1 cellular context compared by ENCODE assay signal in genomic region chr14:105301103-105301914, GRCh38.
TF ChIP-seq lines count a peak whose summit lies in the region.

No MANE protein-coding gene starts in this region.

TF ChIP-seq in HepG2, 621 proteins besides CTCF, POLR2A, EP300 and RAD21 (continued from another document and continues in another):
- TF ChIP-seq GATA4 (IDR thresholded peaks at IDR 0.05; ENCODE audit: borderline replicate concordance, low read depth) (no peak; the same call in 1 of the 2 replicates), ZFP82 (CRISPR knock-in tag; IDR thresholded peaks at IDR 0.05; ENCODE audit: borderline replicate concordance) (no peak), RNF219 (CRISPR knock-in tag; IDR thresholded peaks at IDR 0.05) (no peak), ZBTB33 (CRISPR knock-in tag; IDR thresholded peaks at IDR 0.05) (peak; percentile 62; the same call in 1 of the 2 replicates), JARID2 (CRISPR knock-in tag; IDR thresholded peaks at IDR 0.05; ENCODE audit: insufficient replicate concordance) (no peak), SNRNP70 (IDR thresholded peaks at IDR 0.05; ENCODE audit: low read depth, low read length) (no peak), KMT2A (CRISPR knock-in tag; IDR thresholded peaks at IDR 0.05) (no peak), ZNF678 (CRISPR knock-in tag; IDR thresholded peaks at IDR 0.05) (no peak), THAP8 (CRISPR knock-in tag; IDR thresholded peaks at IDR 0.05; ENCODE audit: borderline replicate concordance) (no peak), HMG20A (CRISPR knock-in tag; IDR thresholded peaks at IDR 0.05; ENCODE audit: borderline replicate concordance) (no peak), SMAD1 (CRISPR knock-in tag; IDR thresholded peaks at IDR 0.05; ENCODE audit: borderline replicate concordance, low read depth) (no peak), HHEX (CRISPR knock-in tag; IDR thresholded peaks at IDR 0.05) (no peak), KLF12 (CRISPR knock-in tag; IDR thresholded peaks at IDR 0.05; ENCODE audit: borderline replicate concordance) (no peak), MXD4 (CRISPR knock-in tag; IDR thresholded peaks at IDR 0.05) (no peak; the same call in 1 of the 2 replicates), ATF6 (CRISPR knock-in tag; conservative IDR thresholded peaks at IDR 0.05) (no peak), ZNF775 (CRISPR knock-in tag; IDR thresholded peaks at IDR 0.05; ENCODE audit: borderline replicate concordance) (no peak), ZNF75D (CRISPR knock-in tag; IDR thresholded peaks at IDR 0.05; ENCODE audit: borderline replicate concordance) (no peak), ATF3 (CRISPR knock-in tag; IDR thresholded peaks at IDR 0.05) (no peak), ZNF431 (CRISPR knock-in tag; IDR thresholded peaks at IDR 0.05; ENCODE audit: borderline replicate concordance, low read depth) (no peak), ZNF747 (CRISPR knock-in tag; IDR thresholded peaks at IDR 0.05; ENCODE audit: borderline replicate concordance) (peak; percentile 40; the same call in 1 of the 2 replicates), RFX5 (IDR thresholded peaks at IDR 0.05; ENCODE audit: low read depth, low read length) (no peak), MXD1 (CRISPR knock-in tag; IDR thresholded peaks at IDR 0.05) (no peak), RFXAP (CRISPR knock-in tag; IDR thresholded peaks at IDR 0.05; ENCODE audit: borderline replicate concordance) (peak; percentile 36; the same call in 1 of the 2 replicates), ZNF136 (CRISPR knock-in tag; IDR thresholded peaks at IDR 0.05; ENCODE audit: low read depth) (no peak), ZNF816 (CRISPR knock-in tag; IDR thresholded peaks at IDR 0.05; ENCODE audit: borderline replicate concordance) (no peak), ZNF274 (CRISPR knock-in tag; IDR thresholded peaks at IDR 0.05) (0 out of 2 replicates have a peak, but pooled peaks have one; percentile 5), FOXC1 (CRISPR knock-in tag; IDR thresholded peaks at IDR 0.05; ENCODE audit: borderline replicate concordance) (no peak), PRDM15 (CRISPR knock-in tag; IDR thresholded peaks at IDR 0.05) (no peak), ZKSCAN1 (IDR thresholded peaks at IDR 0.05; ENCODE audit: low read length) (no peak), TCF7 (IDR thresholded peaks at IDR 0.05; ENCODE audit: low read depth) (no peak), WIZ (CRISPR knock-in tag; IDR thresholded peaks at IDR 0.05) (no peak), SAFB2 (CRISPR knock-in tag; IDR thresholded peaks at IDR 0.05; ENCODE audit: borderline replicate concordance, low read depth) (no peak), YEATS4 (CRISPR knock-in tag; IDR thresholded peaks at IDR 0.05; ENCODE audit: borderline replicate concordance) (0 out of 2 replicates have a peak, but pooled peaks have one; percentile 19), ETV6 (CRISPR knock-in tag; conservative IDR thresholded peaks at IDR 0.05) (no peak), ATF4 (CRISPR knock-in tag; IDR thresholded peaks at IDR 0.05) (no peak), ZNF710 (CRISPR knock-in tag; IDR thresholded peaks at IDR 0.05; ENCODE audit: borderline replicate concordance) (0 out of 2 replicates have a peak, but pooled peaks have one; percentile 26), IRF2 (CRISPR knock-in tag; IDR thresholded peaks at IDR 0.05) (no peak), MIER2 (CRISPR knock-in tag; IDR thresholded peaks at IDR 0.05) (no peak), ZNF317 (CRISPR knock-in tag; IDR thresholded peaks at IDR 0.05) (no peak), EED (CRISPR knock-in tag; IDR thresholded peaks at IDR 0.05) (peak; percentile 56; the same call in 1 of the 2 replicates), ZNF230 (CRISPR knock-in tag; IDR thresholded peaks at IDR 0.05) (no peak), DZIP1 (CRISPR knock-in tag; IDR thresholded peaks at IDR 0.05) (no peak), HNRNPH1 (optimal IDR thresholded peaks at IDR 0.05; ENCODE audit: low read depth, low read length) (no peak), MBD4 (IDR thresholded peaks at IDR 0.05; ENCODE audit: borderline replicate concordance, low read length) (no peak), MAFG (CRISPR knock-in tag; IDR thresholded peaks at IDR 0.05) (no peak), KAT7 (CRISPR knock-in tag; IDR thresholded peaks at IDR 0.05; ENCODE audit: borderline replicate concordance) (no peak; the same call in 1 of the 2 replicates), U2AF2 (IDR thresholded peaks at IDR 0.05; ENCODE audit: low read depth, low read length) (no peak), FOSL2 (CRISPR knock-in tag; IDR thresholded peaks at IDR 0.05) (no peak; the same call in 1 of the 2 replicates), MIER3 (CRISPR knock-in tag; IDR thresholded peaks at IDR 0.05; ENCODE audit: borderline replicate concordance) (no peak), TRIM24 (CRISPR knock-in tag; IDR thresholded peaks at IDR 0.05) (no peak), PHF21A (CRISPR knock-in tag; IDR thresholded peaks at IDR 0.05) (peak; percentile 3; the same call in 1 of the 2 replicates), ZNF205 (CRISPR knock-in tag; IDR thresholded peaks at IDR 0.05) (no peak), SCMH1 (CRISPR knock-in tag; IDR thresholded peaks at IDR 0.05; ENCODE audit: borderline replicate concordance) (no peak), FOXA1 (IDR thresholded peaks at IDR 0.05) (no peak), FOXA1 (CRISPR knock-in tag; IDR thresholded peaks at IDR 0.05) (no peak)
